Comparison of ENCODE assay signal across 26 cellular contexts in the genomic region with DNA sequence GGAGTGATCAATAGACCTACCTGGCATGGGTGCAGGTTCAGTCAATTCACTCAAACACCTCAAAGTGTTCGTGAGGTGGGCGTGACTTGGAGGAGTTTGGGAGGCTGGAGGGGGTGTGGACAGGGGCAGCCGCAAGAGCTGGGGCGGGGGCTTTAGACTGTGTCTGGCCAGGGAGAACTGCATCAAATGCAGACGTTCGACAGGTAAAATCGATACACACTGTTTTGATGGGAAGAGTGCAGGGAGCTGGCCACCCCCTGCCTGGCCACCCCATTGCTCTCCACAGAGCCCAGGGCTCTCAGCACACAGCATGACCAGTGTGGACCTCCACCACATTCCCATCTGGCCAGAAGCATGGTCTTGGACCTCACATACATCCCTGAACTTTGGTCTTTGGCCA.
"Had no signal": no experiment of that assay in that cellular context is flagged by ENCODE, and none has a peak within 500 bp of the region (broad histone marks: within the 10 kb centered on the region; RNA-seq: fewer than 3 reads in every experiment).

No MANE protein-coding gene starts in this region.

- H3K27me3 ChIP-seq: adrenal gland, cardiac muscle cell, esophagus muscularis mucosa, foreskin keratinocyte, heart right ventricle, left lung, neutrophil, right lobe of liver, testis, transverse colon, uterus had no signal

- DNase-seq: activated CD4-positive, alpha-beta T cell treated with anti-CD3 and anti-CD28 coated beads for 36 hours; activated CD4-positive, CD25-positive, alpha-beta regulatory T cell; activated effector memory CD4-positive, alpha-beta T cell treated with anti-CD3 and anti-CD28 coated beads, Interleukin-2, amount 50 U/mL, for 16 hours; activated naive CD4-positive, alpha-beta T cell treated with anti-CD3 and anti-CD28 coated beads for 36 hours; activated naive CD8-positive, alpha-beta T cell treated with anti-CD3 and anti-CD28 coated beads for 36 hours; adrenal gland; aorta; heart right ventricle; left lung; lower lobe of right lung; mucosa of descending colon; right lobe of liver; stimulated activated CD4-positive, alpha-beta T cell treated with anti-CD3 and anti-CD28 coated beads, Interleukin-12 subunit alpha, Interleukin-12 subunit beta, amount 100 ng/mL, for 4 hours; stimulated activated CD4-positive, alpha-beta T cell treated with anti-CD3 and anti-CD28 coated beads, Interleukin-4, amount 100 ng/mL, for 1 hour; stimulated activated naive CD8-positive, alpha-beta T cell treated with anti-CD3 and anti-CD28 coated beads, Interleukin-15, Interleukin-2, amounts not matched to agents 100 U/mL and 50 U/mL, for 24 hours; testis; transverse colon; uterus had no signal

- H3K4me3 ChIP-seq: adrenal gland, cardiac muscle cell, esophagus muscularis mucosa, heart right ventricle, left lung, lower lobe of right lung, mucosa of descending colon, right lobe of liver, testis, transverse colon, uterus had no signal

- H3K9me3 ChIP-seq: adrenal gland, esophagus muscularis mucosa, heart right ventricle, left lung, lower lobe of right lung, neutrophil, right lobe of liver, testis, transverse colon, uterus had no signal

- H3K9me3 Mint-ChIP-seq: activated naive CD4-positive, alpha-beta T cell treated with anti-CD3 and anti-CD28 coated beads for 36 hours; activated naive CD8-positive, alpha-beta T cell treated with anti-CD3 and anti-CD28 coated beads for 36 hours; brain had no signal

- H3K36me3 ChIP-seq: adrenal gland, cardiac muscle cell, esophagus muscularis mucosa, heart right ventricle, left lung, lower lobe of right lung, neutrophil, right lobe of liver, transverse colon, uterus had no signal

- H3K4me1 ChIP-seq: adrenal gland, esophagus muscularis mucosa, foreskin keratinocyte, heart right ventricle, left lung, lower lobe of right lung, right lobe of liver, testis, transverse colon, uterus had no signal

- ATAC-seq: activated CD4-positive, alpha-beta T cell treated with anti-CD3 and anti-CD28 coated beads for 36 hours; heart right ventricle; left lung; lower lobe of right lung; mucosa of descending colon; natural killer cell treated with Interleukin-12 subunit alpha and Interleukin-12 subunit beta and Interleukin-15 and Interleukin-18, amount 100 ng/mL, for 72 hours; stimulated activated naive CD8-positive, alpha-beta T cell treated with anti-CD3 and anti-CD28 coated beads, Interleukin-15, Interleukin-2, amounts not matched to agents 100 U/mL and 50 U/mL, for 24 hours had no signal

- H3K4me3 Mint-ChIP-seq: activated CD4-positive, alpha-beta T cell treated with anti-CD3 and anti-CD28 coated beads for 36 hours; activated naive CD4-positive, alpha-beta T cell treated with anti-CD3 and anti-CD28 coated beads for 36 hours; activated naive CD8-positive, alpha-beta T cell treated with anti-CD3 and anti-CD28 coated beads for 36 hours; activated T-helper 1 cell treated with anti-CD3 and anti-CD28 coated beads, Interleukin-12 subunit alpha, Interleukin-12 subunit beta, Interleukin-2, Interleukin-4 antibody, amounts not matched to agents 30 ng/mL and 10 ng/mL and 1 ng/mL, durations not matched to agents 14 hours and 24 hours and 36 hours; brain; natural killer cell treated with Interleukin-12 subunit alpha and Interleukin-12 subunit beta and Interleukin-15 and Interleukin-18, amount 100 ng/mL, for 72 hours; T-helper 2 cell treated with Interferon-gamma antibody and Interleukin-4, amounts not matched to agents 5 μg/mL and 100 μg/mL, for 36 hours had no signal

- H3K36me3 Mint-ChIP-seq: activated naive CD8-positive, alpha-beta T cell treated with anti-CD3 and anti-CD28 coated beads for 36 hours; brain; natural killer cell treated with Interleukin-12 subunit alpha and Interleukin-12 subunit beta and Interleukin-15 and Interleukin-18, amount 100 ng/mL, for 72 hours had no signal

- H3K27ac Mint-ChIP-seq: activated CD4-positive, alpha-beta T cell treated with anti-CD3 and anti-CD28 coated beads for 36 hours; activated naive CD4-positive, alpha-beta T cell treated with anti-CD3 and anti-CD28 coated beads for 36 hours; activated naive CD8-positive, alpha-beta T cell treated with anti-CD3 and anti-CD28 coated beads for 36 hours; activated T-helper 1 cell treated with anti-CD3 and anti-CD28 coated beads, Interleukin-12 subunit alpha, Interleukin-12 subunit beta, Interleukin-2, Interleukin-4 antibody, amounts not matched to agents 30 ng/mL and 10 ng/mL and 1 ng/mL, durations not matched to agents 14 hours and 24 hours and 36 hours; brain; natural killer cell treated with Interleukin-12 subunit alpha and Interleukin-12 subunit beta and Interleukin-15 and Interleukin-18, amount 100 ng/mL, for 72 hours; T-helper 2 cell treated with Interferon-gamma antibody and Interleukin-4, amounts not matched to agents 5 μg/mL and 100 μg/mL, for 36 hours had no signal

- H3K27me3 Mint-ChIP-seq: activated CD4-positive, alpha-beta T cell treated with anti-CD3 and anti-CD28 coated beads for 36 hours; activated naive CD8-positive, alpha-beta T cell treated with anti-CD3 and anti-CD28 coated beads for 36 hours; natural killer cell treated with Interleukin-12 subunit alpha and Interleukin-12 subunit beta and Interleukin-15 and Interleukin-18, amount 100 ng/mL, for 72 hours had no signal

- H3K4me1 Mint-ChIP-seq: activated CD4-positive, alpha-beta T cell treated with anti-CD3 and anti-CD28 coated beads for 36 hours; activated naive CD8-positive, alpha-beta T cell treated with anti-CD3 and anti-CD28 coated beads for 36 hours had no signal

- H3K27ac ChIP-seq: adrenal gland, cardiac muscle cell, esophagus muscularis mucosa, foreskin keratinocyte, heart right ventricle, left lung, lower lobe of right lung, neutrophil, right lobe of liver, testis, transverse colon, uterus had no signal
